Comparison of ENCODE assay signal across 8 cellular contexts in genomic region chr5:108727154-108727638, GRCh38. TPM values are rescaled to one million over a fixed set of nuclear protein-coding genes. Genes with fewer than 3 reads are reported as not detected.
A peak's percentile ranks its signal among the peaks of the same experiment; 100 is the strongest.
DNase-seq lines count a peak whose midpoint lies in the region; ATAC-seq, FAIRE-seq and TF ChIP-seq lines count a peak whose summit lies in the region.

No MANE protein-coding gene starts in this region.

- no peak overlapping the region for H3K27ac ChIP-seq in CD4-positive, CD25-positive, alpha-beta regulatory T cell (ENCODE audit: insufficient read depth, low read length, poor library complexity, severe bottlenecking)
- H3K27ac ChIP-seq in trophoblast cell (ENCODE audit: low read depth, low read length): peak overlapping the region; percentile 84

- H3K4ac ChIP-seq in trophoblast cell (ENCODE audit: low read depth, low read length): no peak overlapping the region

- peak overlapping the region; percentile 66 for H3K4me2 ChIP-seq in trophoblast cell (ENCODE audit: low read length)

- H3K36me3 Mint-ChIP-seq in CD4-positive, CD25-positive, alpha-beta regulatory T cell: no peaks in the 10 kb centered on the region
- peaks cover 5% of the 10 kb centered on the region for H3K36me3 Mint-ChIP-seq in activated B cell treated with CpG ODN at 0.5 μM for 24 hours (ENCODE audit: low read depth)
- no peaks in the 10 kb centered on the region for H3K36me3 Mint-ChIP-seq in glutamatergic neuron (ENCODE audit: unreplicated experiment)

- peaks cover 8% of the 10 kb centered on the region for H3K79me1 ChIP-seq in trophoblast cell (ENCODE audit: low read length)

- peak overlapping the region; percentile 80 to 86 (median 84) for H3K4me3 Mint-ChIP-seq in CD4-positive, CD25-positive, alpha-beta regulatory T cell
- H3K4me3 Mint-ChIP-seq in activated B cell treated with CpG ODN at 0.5 μM for 24 hours (peak overlapping the region; percentile 85), glutamatergic neuron (ENCODE audit: unreplicated experiment) (peak overlapping the region; percentile 97)

- no peak overlapping the region for H2AFZ ChIP-seq in trophoblast cell (ENCODE audit: insufficient read depth, low read length, poor library complexity)

- no peaks in the 10 kb centered on the region for H3K36me3 ChIP-seq in CD4-positive, CD25-positive, alpha-beta regulatory T cell (ENCODE audit: control insufficient read depth, insufficient read depth, low read length)
- H3K36me3 ChIP-seq in HAP-1 (replicated peaks): no peaks in the 10 kb centered on the region
- H3K36me3 ChIP-seq in trophoblast cell (ENCODE audit: control insufficient read depth in 1 of 2, insufficient read depth in 2 of 2, low read length in 2 of 2): no peaks in the 10 kb centered on the region

- CTCF ChIA-PET in activated B cell treated with CpG ODN at 0.5 μM for 24 hours (lab: Charles Lee): interaction anchor here (0.6 kb wide), 1 partner anchor 14 kb away, joined by 3 read pairs; no protein-coding TSS in a partner anchor

- H3K4me3 ChIP-seq in CD4-positive, CD25-positive, alpha-beta regulatory T cell (ENCODE audit: low read depth, low read length): peak overlapping the region; percentile 89
- H3K4me3 ChIP-seq in HAP-1 (peak overlapping the region; percentile 65), trophoblast cell (ENCODE audit: low read depth, low read length) (peak overlapping the region; percentile 86)

- H4K12ac ChIP-seq in trophoblast cell (ENCODE audit: low read depth, low read length): peak overlapping the region; percentile 92

- H3K27me3 ChIP-seq in CD4-positive, CD25-positive, alpha-beta regulatory T cell (ENCODE audit: control insufficient read depth, insufficient read depth, low read length): peaks cover 24% of the 10 kb centered on the region
- H3K27me3 ChIP-seq in HAP-1 (ENCODE audit: low read depth): no peaks in the 10 kb centered on the region
- no peaks in the 10 kb centered on the region for H3K27me3 ChIP-seq in trophoblast cell (ENCODE audit: insufficient read depth, low read length)

- H3K23ac ChIP-seq in trophoblast cell (ENCODE audit: low read length): no peak overlapping the region

- TF ChIP-seq CTCF in activated B cell treated with CpG ODN at 0.5 μM for 24 hours (IDR thresholded peaks at IDR 0.05) (no peak), glutamatergic neuron (IDR thresholded peaks at IDR 0.05; ENCODE audit: partially characterized antibody, unreplicated experiment) (no peak), D721Med (IDR thresholded peaks at IDR 0.05; ENCODE audit: insufficient read depth, missing control alignments) (no peak)

- peaks cover 12% of the 10 kb centered on the region for H3K4me1 ChIP-seq in CD4-positive, CD25-positive, alpha-beta regulatory T cell (ENCODE audit: control insufficient read depth, insufficient read depth, low read length, poor library complexity, severe bottlenecking)
- H3K4me1 ChIP-seq in HAP-1 (peaks cover 21% of the 10 kb centered on the region), trophoblast cell (ENCODE audit: control insufficient read depth in 1 of 2, insufficient read depth in 2 of 2, low read length in 2 of 2) (peaks cover 0 to 5% of the 10 kb centered on the region in 2 experiments)

- H3K9ac ChIP-seq in trophoblast cell (ENCODE audit: low read length): no peak overlapping the region

- no peak overlapping the region for H2BK12ac ChIP-seq in trophoblast cell (ENCODE audit: low read length)

- peak overlapping the region; percentile 57 for H4K91ac ChIP-seq in trophoblast cell (ENCODE audit: low read depth, low read length)

- H3K27ac Mint-ChIP-seq in CD4-positive, CD25-positive, alpha-beta regulatory T cell: peak overlapping the region; percentile 21 to 88 (median 28)
- H3K27ac Mint-ChIP-seq in activated B cell treated with CpG ODN at 0.5 μM for 24 hours: peak overlapping the region; percentile 96
- peak overlapping the region; percentile 100 for H3K27ac Mint-ChIP-seq in glutamatergic neuron (ENCODE audit: unreplicated experiment)

- H3K9me3 ChIP-seq in CD4-positive, CD25-positive, alpha-beta regulatory T cell (ENCODE audit: control insufficient read depth in 2 of 2, low read length in 2 of 2): no peaks in the 10 kb centered on the region
- no peaks in the 10 kb centered on the region for H3K9me3 ChIP-seq in HAP-1
- H3K9me3 ChIP-seq in trophoblast cell (ENCODE audit: insufficient read depth, low read depth, low read length): no peaks in the 10 kb centered on the region

- intact Hi-C loops in activated B cell treated with CpG ODN at 0.5 μM for 24 hours (cut with micrococcal nuclease): loop anchor here (1.0 to 5.0 kb wide), 4 partner anchors 185 to 1645 kb away; partner anchors contain the start of gene FBXL17

- H3K9me3 Mint-ChIP-seq in CD4-positive, CD25-positive, alpha-beta regulatory T cell: peaks cover 0 to 2% (median 0%) of the 10 kb centered on the region in 7 donors
- H3K9me3 Mint-ChIP-seq in activated B cell treated with CpG ODN at 0.5 μM for 24 hours (no peaks in the 10 kb centered on the region), glutamatergic neuron (ENCODE audit: unreplicated experiment) (peaks cover 21% of the 10 kb centered on the region)

- WGBS in trophoblast cell (ENCODE audit: extremely low coverage, insufficient coverage, insufficient read length): no CpG with 5 or more reads among the region's 8 CpGs

- no peak overlapping the region for H2AK5ac ChIP-seq in trophoblast cell (ENCODE audit: low read length)

- DNase-seq in CD4-positive, CD25-positive, alpha-beta regulatory T cell: no peak
- DNase-seq in HAP-1 (ENCODE audit: low spot score in 2 of 2) (peak in 1 of 2 experiments; percentile 33), activated B cell treated with CpG ODN at 0.5 μM for 24 hours (no peak), glutamatergic neuron (peak; percentile 65), trophoblast cell (peak; percentile 70 to 86), D721Med (ENCODE audit: insufficient read length, low spot score) (no peak), COR-L47 (lab: John Stamatoyannopoulos, UW) (no peak)

- POLR2A ChIA-PET in activated B cell treated with CpG ODN at 0.5 μM for 24 hours (lab: Charles Lee): interaction anchor here (0.8 to 4.8 kb wide), 10 partner anchors 9 to 756 kb away, joined by 3 to 71 read pairs (median 6); partner anchors contain the start of genes FBXL17, FER and PJA2

- no peak for FAIRE-seq in D721Med (lab: Jason Lieb, UNC)

- peaks cover 51% of the 10 kb centered on the region for H3K27me3 Mint-ChIP-seq in CD4-positive, CD25-positive, alpha-beta regulatory T cell
- no peaks in the 10 kb centered on the region for H3K27me3 Mint-ChIP-seq in activated B cell treated with CpG ODN at 0.5 μM for 24 hours
- H3K27me3 Mint-ChIP-seq in glutamatergic neuron (ENCODE audit: unreplicated experiment): peaks cover 19% of the 10 kb centered on the region

- no peak for ATAC-seq in CD4-positive, CD25-positive, alpha-beta regulatory T cell (ENCODE audit: low read depth in 2 of 2)
- ATAC-seq in activated B cell treated with CpG ODN at 0.5 μM for 24 hours (ENCODE audit: low read depth): no peak
- ATAC-seq in GM18907 (IDR thresholded peaks at IDR 0.05; ENCODE audit: unreplicated experiment): no peak

- H2BK120ac ChIP-seq in trophoblast cell (ENCODE audit: insufficient read depth, low read length, poor library complexity): no peak overlapping the region

- in situ Hi-C loops in HAP-1 (cut with MboI; ENCODE audit: low sequenced_read_pairs): no loop called here

- H3K4me1 Mint-ChIP-seq in CD4-positive, CD25-positive, alpha-beta regulatory T cell: peaks cover 6 to 17% (median 11%) of the 10 kb centered on the region in 4 donors
- peaks cover 48% of the 10 kb centered on the region for H3K4me1 Mint-ChIP-seq in activated B cell treated with CpG ODN at 0.5 μM for 24 hours
- peaks cover 36% of the 10 kb centered on the region for H3K4me1 Mint-ChIP-seq in glutamatergic neuron (ENCODE audit: low read depth, unreplicated experiment)

- peaks cover 4% of the 10 kb centered on the region for H3K79me2 ChIP-seq in trophoblast cell (ENCODE audit: control insufficient read depth, insufficient read depth, low read length, poor library complexity)

- H4K8ac ChIP-seq in trophoblast cell (ENCODE audit: low read depth, low read length): peak overlapping the region; percentile 74

- H2BK5ac ChIP-seq in trophoblast cell (ENCODE audit: low read depth, low read length, poor library complexity): no peak overlapping the region

- H3K14ac ChIP-seq in trophoblast cell (ENCODE audit: low read length): peak overlapping the region; percentile 96

- peak overlapping the region; percentile 92 for H3K18ac ChIP-seq in trophoblast cell (ENCODE audit: low read length)

RNA-seq across cellular contexts. Expression of gene FER, which starts 20.5 kb away (rescaled TPM):
- 12.0 TPM for total RNA-seq in CD4-positive, CD25-positive, alpha-beta regulatory T cell
- polyA plus RNA-seq in CD4-positive, CD25-positive, alpha-beta regulatory T cell: 10 to 100 TPM in 1 of 4 donors, 1 to 10 TPM in 3; 3.9 to 11.4 (median 5.8) TPM
- total RNA-seq in activated B cell treated with CpG ODN at 0.5 μM for 24 hours: 17.3 and 19.1 TPM in 2 replicates
- total RNA-seq in glutamatergic neuron (ENCODE audit: unreplicated experiment): 30.9 TPM
- 10.4 and 14.4 TPM in 2 replicates for polyA plus RNA-seq in trophoblast cell (2013)

Comparison
In these comparisons a context has a peak if more than half of its experiments do, and no peak if none do; other contexts are left out.
1. DNase-seq: peak in glutamatergic neuron (single experiment) and trophoblast cell (2 of 2); none in CD4-positive, CD25-positive, alpha-beta regulatory T cell (0 of 3), activated B cell treated with CpG ODN at 0.5 μM for 24 hours (single experiment), D721Med (single experiment) and COR-L47 (single experiment).
2. H3K27ac Mint-ChIP-seq: peak in every context shown above with its lines; median percentile 100 in glutamatergic neuron; 96 in activated B cell treated with CpG ODN at 0.5 μM for 24 hours; 28 in CD4-positive, CD25-positive, alpha-beta regulatory T cell.
3. Peak in every context shown above with its lines, with median percentiles within 50 percentile points of each other: H3K4me3 ChIP-seq and H3K4me3 Mint-ChIP-seq.